ENCODE assay signal across 18 cellular contexts in the genomic region with DNA sequence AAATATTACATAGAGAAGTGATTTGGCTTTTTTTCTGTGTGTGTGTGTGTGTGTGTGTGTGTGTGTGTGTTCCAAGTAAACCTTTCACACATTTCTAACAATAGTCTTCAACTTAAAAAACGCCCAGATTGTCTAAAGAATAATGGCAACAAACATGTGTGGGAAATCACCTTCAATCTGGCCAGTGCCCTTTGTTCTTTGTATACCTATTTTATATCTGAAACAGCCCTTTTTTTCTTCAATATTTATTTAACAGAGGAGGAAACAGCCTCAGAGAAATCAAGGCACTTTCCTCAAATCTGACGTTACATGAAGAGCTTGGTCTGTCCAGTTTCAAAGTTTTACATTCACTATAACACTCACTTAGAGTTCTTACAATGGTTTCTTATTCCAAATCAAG. TPM values are rescaled to one million over a fixed set of nuclear protein-coding genes. Genes with fewer than 3 reads are reported as not detected.
DNase-seq lines count a peak whose midpoint lies in the region; ATAC-seq and TF ChIP-seq lines count a peak whose summit lies in the region.
"Had no signal": no experiment of that assay in that cellular context is flagged by ENCODE, and none has a peak within 500 bp of the region (broad histone marks: within the 10 kb centered on the region; RNA-seq: fewer than 3 reads in every experiment).

No MANE protein-coding gene starts in this region.

- H3K79me2 ChIP-seq in OCI-LY7 (ENCODE audit: insufficient read depth, low read depth, low read length), result no peaks in the 10 kb centered on the region

- H3K4me2 ChIP-seq in OCI-LY7 (ENCODE audit: low read length), result no peak overlapping the region

- no peak overlapping the region for H3K27ac ChIP-seq in OCI-LY7 (ENCODE audit: low read depth, low read length, poor library complexity, severe bottlenecking)
- H3K27ac ChIP-seq: 22Rv1; BLaER1 treated with 17β-estradiol and CSF1 and Interleukin-3, amounts not matched to agents 10 nM and 100 nM had no signal

- no peak overlapping the region for H3K4me3 ChIP-seq in OCI-LY7 (ENCODE audit: low read depth, low read length, poor library complexity, severe bottlenecking)
- H3K4me3 ChIP-seq: BLaER1 treated with 17β-estradiol and CSF1 and Interleukin-3, amounts not matched to agents 10 nM and 100 nM; GM12878; HAP-1 had no signal

- intact Hi-C loops in OCI-LY7 (cut with micrococcal nuclease; ENCODE audit: unreplicated experiment) (no loop called here), left colon (cut with DNase I, micrococcal nuclease) (no loop called here)

- H3K4me1 ChIP-seq in OCI-LY7 (ENCODE audit: insufficient read depth, low read length, poor library complexity, severe bottlenecking), result no peaks in the 10 kb centered on the region
- H3K4me1 ChIP-seq: BE2C; BLaER1 treated with 17β-estradiol and CSF1 and Interleukin-3, amounts not matched to agents 10 nM and 100 nM had no signal

- H2AFZ ChIP-seq in OCI-LY7 (ENCODE audit: low read length), result peak overlapping the region; percentile 15

- CTCF ChIA-PET in OCI-LY7 (lab: Charles Lee; ENCODE audit: unreplicated experiment), result no interaction called here

- POLR2A ChIA-PET in OCI-LY7 (lab: Charles Lee), result interaction anchor here (0.6 to 1.0 kb wide), 3 partner anchors 11 to 20 kb away, joined by 3 to 4 read pairs (median 3); no protein-coding TSS in a partner anchor

- H3K9me2 ChIP-seq in OCI-LY7 (ENCODE audit: insufficient read depth, low read length), result no peaks in the 10 kb centered on the region

- ATAC-seq in left colon (peak; percentile 58), GM21381 (IDR thresholded peaks at IDR 0.05; ENCODE audit: unreplicated experiment) (no peak), GM19455 (IDR thresholded peaks at IDR 0.05; ENCODE audit: unreplicated experiment) (no peak)
- ATAC-seq: GM12878 had no signal

- TF ChIP-seq CTCF in OCI-LY7 (conservative IDR thresholded peaks at IDR 0.05; ENCODE audit: low read length), result no peak

- no peaks in the 10 kb centered on the region for H4K20me1 ChIP-seq in OCI-LY7 (ENCODE audit: insufficient read depth, low read length)
- H4K20me1 ChIP-seq: BLaER1 treated with 17β-estradiol and CSF1 and Interleukin-3, amounts not matched to agents 10 nM and 100 nM had no signal

- no peaks in the 10 kb centered on the region for H3K36me3 ChIP-seq in OCI-LY7 (ENCODE audit: insufficient read depth, low read length)
- H3K36me3 ChIP-seq: BE2C; BLaER1 treated with 17β-estradiol and CSF1 and Interleukin-3, amounts not matched to agents 10 nM and 100 nM; HAP-1 had no signal

- BruUV-seq in OCI-LY7 (replicated peaks; lab: Mats Ljungman, UMichigan), result no TSS peak

- no peaks in the 10 kb centered on the region for H3K9me3 ChIP-seq in OCI-LY7 (ENCODE audit: low read length)
- H3K9me3 ChIP-seq: BE2C; BLaER1 treated with 17β-estradiol and CSF1 and Interleukin-3, amounts not matched to agents 10 nM and 100 nM; HAP-1 had no signal

- DNase-seq in OCI-LY7 (ENCODE audit: low spot score) (no peak), dermis blood vessel endothelial cell (peak; percentile 37), left colon (no peak), Ammon's horn (ENCODE audit: low spot score) (no peak)
- DNase-seq: BE2C; CD4-positive, alpha-beta T cell; CD8-positive, alpha-beta memory T cell; DMS 273 treated with DMSO at 0.1 percent for 48 hours; DMS79; GDM1; GOT3; HFFc6 had no signal

RNA-seq across cellular contexts. Expression of a gene that starts 25.3 kb away (rescaled TPM):
- 0.82 and 1.8 TPM in 2 replicates for total RNA-seq in OCI-LY7 (2014; rRNA removed; shearing (Covaris generic))
- 4.1 and 5.8 TPM in 2 replicates for total RNA-seq in OCI-LY7 (2022)
- total RNA-seq in dermis blood vessel endothelial cell, result not detected in 2 replicates
- not detected for total RNA-seq in left colon
- total RNA-seq: CD4-positive, alpha-beta T cell; CD8-positive, alpha-beta memory T cell; GM12878; HFFc6 had no signal
